11 cellular contexts compared by ENCODE assay signal in the genomic region with DNA sequence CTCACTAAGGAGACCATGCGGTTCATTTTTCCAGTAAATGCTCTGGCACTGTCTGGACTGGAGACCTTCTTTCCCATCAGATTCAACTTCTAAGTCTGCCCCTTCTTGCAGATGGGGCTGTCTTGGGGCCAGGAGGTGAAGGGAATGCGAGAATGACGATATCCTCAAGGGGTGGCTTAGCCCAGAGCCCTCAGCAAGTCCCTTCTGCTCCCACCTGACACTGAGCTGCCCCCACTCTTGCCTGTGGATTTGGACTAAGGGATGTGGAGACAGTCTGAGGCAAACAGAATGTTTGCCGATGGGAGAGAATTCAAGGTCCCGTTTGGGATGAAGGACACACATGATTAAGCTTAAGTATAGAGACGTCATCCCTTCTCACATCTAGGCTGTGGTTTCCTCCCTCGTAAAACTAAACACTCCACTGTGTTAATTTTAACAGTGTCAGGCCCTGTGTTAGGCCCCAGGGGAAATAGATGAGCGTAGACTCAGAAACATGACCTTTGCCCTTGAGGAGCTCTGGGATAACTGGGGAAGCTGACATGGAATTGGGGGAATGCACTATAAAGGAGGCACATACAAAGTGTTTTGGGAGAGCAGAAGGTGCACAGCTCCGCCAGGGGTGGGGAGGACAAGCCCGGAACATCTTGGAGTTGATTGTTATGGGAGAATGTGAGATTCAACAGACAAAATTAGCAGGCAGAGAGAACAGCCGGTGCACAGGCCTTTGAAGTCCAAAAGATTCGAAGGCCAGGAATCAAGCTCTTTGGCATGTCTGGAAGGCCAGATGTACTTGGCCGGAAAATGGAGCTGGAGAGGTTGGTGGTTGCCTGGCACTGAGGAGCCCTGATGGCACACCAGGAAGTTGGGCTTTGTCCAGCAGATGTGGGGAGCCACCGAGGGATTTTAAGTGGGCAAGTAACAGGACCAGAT.
DNase-seq lines count a peak whose midpoint lies in the region; ATAC-seq, FAIRE-seq and TF ChIP-seq lines count a peak whose summit lies in the region.
"Had no signal": no experiment of that assay in that cellular context is flagged by ENCODE, and none has a peak within 500 bp of the region (broad histone marks: within the 10 kb centered on the region; RNA-seq: fewer than 3 reads in every experiment).

No MANE protein-coding gene starts in this region.

- peaks cover 0 to 7% (median 2%) of the 10 kb centered on the region in 3 donors for H3K27me3 Mint-ChIP-seq in immature natural killer cell (ENCODE audit: low read depth in 3 of 3)
- H3K27me3 Mint-ChIP-seq in activated CD8-positive, alpha-beta T cell treated with anti-CD3 and anti-CD28 coated beads for 36 hours, result no peaks in the 10 kb centered on the region

- peaks cover 0 to 4% of the 10 kb centered on the region in 2 donors for H3K4me1 ChIP-seq in kidney (ENCODE audit: control insufficient read depth in 1 of 2, insufficient read depth in 1 of 2, low read depth in 1 of 2, low read length in 2 of 2)

- TF ChIP-seq CTCF in kidney (IDR thresholded peaks at IDR 0.05; ENCODE audit: borderline replicate concordance, extremely low read depth, insufficient read depth), result no peak
- TF ChIP-seq CTCF in activated CD8-positive, alpha-beta T cell treated with anti-CD3 and anti-CD28 coated beads for 36 hours (IDR thresholded peaks at IDR 0.05), result no peak

- no peak for FAIRE-seq in kidney (lab: Jason Lieb, UNC)

- peak overlapping the region in 4 of 5 donors; percentile 35 to 80 (median 48) for H3K4me3 Mint-ChIP-seq in immature natural killer cell
- H3K4me3 Mint-ChIP-seq in activated CD8-positive, alpha-beta T cell treated with anti-CD3 and anti-CD28 coated beads for 36 hours, result no peak overlapping the region
- H3K4me3 Mint-ChIP-seq: nephron had no signal

- POLR2A ChIA-PET in activated CD8-positive, alpha-beta T cell treated with anti-CD3 and anti-CD28 coated beads for 36 hours (lab: Charles Lee), result no interaction called here

- no peaks in the 10 kb centered on the region for H3K9me3 ChIP-seq in kidney (ENCODE audit: control insufficient read depth in 1 of 2, low read length in 2 of 2)
- H3K9me3 ChIP-seq: gastrocnemius medialis had no signal

- no peaks in the 10 kb centered on the region for H3K36me3 ChIP-seq in kidney (ENCODE audit: control insufficient read depth in 1 of 2, insufficient read depth in 2 of 2, low read length in 2 of 2)
- H3K36me3 ChIP-seq: brain microvascular endothelial cell, gastrocnemius medialis had no signal

- H3K27ac Mint-ChIP-seq in immature natural killer cell, result peak overlapping the region; percentile 68 to 93 (median 92)
- no peak overlapping the region for H3K27ac Mint-ChIP-seq in activated CD8-positive, alpha-beta T cell treated with anti-CD3 and anti-CD28 coated beads for 36 hours

- peak; percentile 80 for ATAC-seq in GM21367 (IDR thresholded peaks at IDR 0.05; ENCODE audit: unreplicated experiment)
- no peak for ATAC-seq in activated CD8-positive, alpha-beta T cell treated with anti-CD3 and anti-CD28 coated beads for 36 hours

- DNase-seq in DMS 273 (lab: John Stamatoyannopoulos, UW; ENCODE audit: unreplicated experiment), result peak; percentile 77
- DNase-seq in M059J (ENCODE audit: low read depth), result peak; percentile 39
- DNase-seq in immature natural killer cell, result peak; percentile 12 to 28 (median 21)
- no peak for DNase-seq in NCI-H82 treated with DMSO at 0.1 percent for 48 hours (lab: John Stamatoyannopoulos, UW; ENCODE audit: unreplicated experiment)
- no peak for DNase-seq in kidney
- no peak for DNase-seq in activated CD8-positive, alpha-beta T cell treated with anti-CD3 and anti-CD28 coated beads for 36 hours
- DNase-seq in stimulated activated CD4-positive, alpha-beta T cell treated with anti-CD3 and anti-CD28 coated beads, Interleukin-1b, Interleukin-23, amount 100 ng/mL, for 48 hours, result no peak
- DNase-seq: brain microvascular endothelial cell, gastrocnemius medialis had no signal

- CTCF ChIA-PET in activated CD8-positive, alpha-beta T cell treated with anti-CD3 and anti-CD28 coated beads for 36 hours (lab: Charles Lee), result interaction anchor here (1.8 kb wide), 1 partner anchor 53 kb away, joined by 5 read pairs; no protein-coding TSS in a partner anchor

- H3K27ac ChIP-seq in kidney (ENCODE audit: low read depth in 2 of 2, low read length in 2 of 2), result no peak overlapping the region
- H3K27ac ChIP-seq: brain microvascular endothelial cell had no signal

- H3K4me3 ChIP-seq in kidney (ENCODE audit: low read length in 2 of 2), result no peak overlapping the region
- H3K4me3 ChIP-seq: gastrocnemius medialis had no signal

- H3K4me1 Mint-ChIP-seq in immature natural killer cell, result peaks cover 17 to 20% of the 10 kb centered on the region in 2 donors
- no peaks in the 10 kb centered on the region for H3K4me1 Mint-ChIP-seq in activated CD8-positive, alpha-beta T cell treated with anti-CD3 and anti-CD28 coated beads for 36 hours (ENCODE audit: low read depth)

- intact Hi-C loops in kidney (cut with DNase I), result no loop called here
- intact Hi-C loops in activated CD8-positive, alpha-beta T cell treated with anti-CD3 and anti-CD28 coated beads for 36 hours (cut with micrococcal nuclease), result no loop called here

- H3K9ac ChIP-seq in kidney (ENCODE audit: low read length in 2 of 2), result no peak overlapping the region

- H3K9me3 Mint-ChIP-seq in immature natural killer cell, result no peaks in the 10 kb centered on the region
- no peaks in the 10 kb centered on the region for H3K9me3 Mint-ChIP-seq in activated CD8-positive, alpha-beta T cell treated with anti-CD3 and anti-CD28 coated beads for 36 hours
- H3K9me3 Mint-ChIP-seq: nephron had no signal

- peaks cover 0 to 3% (median 0%) of the 10 kb centered on the region in 3 donors for H3K36me3 Mint-ChIP-seq in immature natural killer cell
- no peaks in the 10 kb centered on the region for H3K36me3 Mint-ChIP-seq in activated CD8-positive, alpha-beta T cell treated with anti-CD3 and anti-CD28 coated beads for 36 hours (ENCODE audit: low read depth)

Comparison
In these comparisons a context has a peak if more than half of its experiments do, and no peak if none do; other contexts are left out.
1. DNase-seq: peak in DMS 273 (single experiment), M059J (single experiment) and immature natural killer cell (3 of 3); none in NCI-H82 treated with DMSO at 0.1 percent for 48 hours (single experiment), kidney (single experiment), activated CD8-positive, alpha-beta T cell treated with anti-CD3 and anti-CD28 coated beads for 36 hours (single experiment) and stimulated activated CD4-positive, alpha-beta T cell treated with anti-CD3 and anti-CD28 coated beads, Interleukin-1b, Interleukin-23, amount 100 ng/mL, for 48 hours (single experiment).